23 cellular contexts compared by ENCODE assay signal in the genomic region with DNA sequence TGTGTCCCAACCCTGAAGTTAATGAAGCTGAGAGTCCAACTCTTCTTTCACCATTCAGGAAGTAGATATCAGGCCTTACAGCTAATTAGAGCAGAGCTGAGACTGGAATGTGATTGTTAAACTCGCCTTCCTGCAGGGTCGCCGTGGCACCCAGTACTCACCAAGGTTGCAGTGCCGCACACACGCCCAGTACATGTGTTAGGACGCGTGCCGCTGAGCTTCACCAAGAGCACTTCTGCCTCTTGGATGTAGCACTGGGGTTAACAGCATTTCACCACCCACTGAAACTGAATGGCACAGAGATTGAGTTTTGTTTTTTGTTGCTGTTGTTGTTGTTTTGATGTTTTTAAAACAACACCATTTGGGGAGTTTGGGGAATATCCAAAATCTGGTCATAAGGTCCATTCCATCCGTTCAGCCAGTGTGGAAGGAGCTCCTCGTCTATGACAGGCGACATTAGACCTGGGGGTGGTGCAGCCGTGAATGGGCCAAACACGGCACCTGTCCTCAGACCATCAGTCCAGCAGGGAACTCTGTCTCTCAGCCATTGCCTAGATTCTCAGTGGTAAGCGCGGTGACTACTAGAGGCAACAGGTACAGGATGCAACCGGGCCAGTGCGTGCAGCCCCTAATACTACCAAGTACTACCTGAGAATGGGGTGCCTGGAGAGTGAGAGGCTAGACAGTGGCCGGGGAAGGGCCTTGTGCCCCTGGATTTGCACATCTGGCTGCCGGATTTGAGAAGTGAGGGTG. TPM values are rescaled to one million over a fixed set of nuclear protein-coding genes. Genes with fewer than 3 reads are reported as not detected.
DNase-seq lines count a peak whose midpoint lies in the region; ATAC-seq, FAIRE-seq and TF ChIP-seq lines count a peak whose summit lies in the region.
"Had no signal": no experiment of that assay in that cellular context is flagged by ENCODE, and none has a peak within 500 bp of the region (broad histone marks: within the 10 kb centered on the region; RNA-seq: fewer than 3 reads in every experiment).

No MANE protein-coding gene starts in this region.

- no peak for FAIRE-seq in GM12891 (lab: Jason Lieb, UNC)
- FAIRE-seq: GM12892, GM18507, HTR-8/SVneo had no signal

- H3K9me3 ChIP-seq in Peyer's patch (no peaks in the 10 kb centered on the region), spleen (no peaks in the 10 kb centered on the region)
- H3K9me3 ChIP-seq: BLaER1 had no signal

- no peaks in the 10 kb centered on the region for H3K27me3 ChIP-seq in Peyer's patch
- no peaks in the 10 kb centered on the region for H3K27me3 ChIP-seq in spleen (replicated peaks in 1 of 7)
- H3K27me3 ChIP-seq: BLaER1 had no signal

- intact Hi-C loops in left colon (cut with DNase I, micrococcal nuclease) (no loop called here), spleen (cut with DNase I; ENCODE audit: low total_unique reads) (no loop called here)

- WGBS in spleen, 5 donors, result 85 to 88% (median 87%) methylated on average over 19 of the region's 19 CpGs

- H3K27ac ChIP-seq in Peyer's patch, result no peak overlapping the region
- H3K27ac ChIP-seq in spleen, result no peak overlapping the region
- H3K27ac ChIP-seq: BLaER1 had no signal

- peak; percentile 25 for ATAC-seq in left colon
- ATAC-seq: GM23338 had no signal

- H3K4me1 ChIP-seq in Peyer's patch, result no peaks in the 10 kb centered on the region
- H3K4me1 ChIP-seq in spleen, result peaks cover 0 to 17% (median 0%) of the 10 kb centered on the region in 6 donors

- no peak for TF ChIP-seq CTCF in Peyer's patch (IDR thresholded peaks at IDR 0.05)
- no peak for TF ChIP-seq CTCF in spleen (IDR thresholded peaks at IDR 0.05 in 8 of 11, conservative IDR thresholded peaks at IDR 0.05 in 3 of 11)

- H3K36me3 ChIP-seq in Peyer's patch (peaks cover 0 to 68% (median 0%) of the 10 kb centered on the region in 3 donors), spleen (peaks cover 0 to 93% (median 67%) of the 10 kb centered on the region in 6 donors)

- H3K4me3 ChIP-seq in Peyer's patch (no peak overlapping the region), spleen (no peak overlapping the region)
- H3K4me3 ChIP-seq: BLaER1, GM23338 had no signal

- no peak for DNase-seq in GM12891 (ENCODE audit: insufficient read length, low spot score)
- peak in 2 of 3 donors; percentile 34 for DNase-seq in Peyer's patch
- DNase-seq in left colon, result no peak
- DNase-seq in spleen, result peak; percentile 42
- no peak for DNase-seq in germinal center (ENCODE audit: low spot score)
- no peak for DNase-seq in occipital lobe (lab: John Stamatoyannopoulos, UW)
- no peak for DNase-seq in glomerular visceral epithelial cell (ENCODE audit: extremely low spot score)
- DNase-seq: COR-L47, DMS79 treated with DMSO at 0.1 percent for 48 hours, HCEC 1CT, KG1, NCI-H1092 treated with DMSO at 0.1 percent for 48 hours, NCI-H1436 treated with DMSO at 0.1 percent for 48 hours, NCI-H2029 treated with DMSO at 0.1 percent for 48 hours, NCI-H446, NCI-H526, OCI-M1, Right ventricle myocardium superior had no signal

- TF ChIP-seq POLR2A in GM12891 (IDR thresholded peaks at IDR 0.05; ENCODE audit: low read depth, low read length) (no peak), Peyer's patch (IDR thresholded peaks at IDR 0.05) (no peak), spleen (IDR thresholded peaks at IDR 0.05) (no peak)

TF ChIP-seq in GM12891, 5 proteins besides CTCF, POLR2A, EP300 and RAD21:
- TF ChIP-seq POU2F2 (IDR thresholded peaks at IDR 0.05; ENCODE audit: low read depth, low read length) (no peak), POLR2AphosphoS5 (IDR thresholded peaks at IDR 0.05; ENCODE audit: low read depth, low read length) (0 out of 2 replicates have a peak, but pooled peaks have one; percentile 17)

RNA-seq across cellular contexts. Expression of gene WIPI2, which starts 21.9 kb away (rescaled TPM):
- polyA plus RNA-seq in GM12891 (2012; ENCODE audit: low read depth, missing spikeins), result 43.0 TPM
- total RNA-seq in Peyer's patch (10 to 100 TPM; 45.7 to 67.7 (median 50.0) TPM), left colon (10 to 100 TPM; 46.0 to 51.6 TPM), spleen (10 to 100 TPM; 56.8 to 65.7 (median 64.0) TPM), occipital lobe (46.6 TPM)
- polyA plus RNA-seq in spleen, result 10 to 100 TPM; 32.6 to 38.2 (median 33.2) TPM

Comparison
In these comparisons a context has a peak if more than half of its experiments do, and no peak if none do; other contexts are left out.
1. DNase-seq: peak in Peyer's patch (2 of 3) and spleen (single experiment); none in GM12891 (single experiment), left colon (0 of 2), germinal center (single experiment), occipital lobe (single experiment) and glomerular visceral epithelial cell (single experiment).